ENCODE assay signal across 22 cellular contexts in genomic region chr15:49101536-49101935, GRCh38. TPM values are rescaled to one million over a fixed set of nuclear protein-coding genes. Genes with fewer than 3 reads are reported as not detected.
A peak's percentile ranks its signal among the peaks of the same experiment; 100 is the strongest.
DNase-seq lines count a peak whose midpoint lies in the region; ATAC-seq, FAIRE-seq and TF ChIP-seq lines count a peak whose summit lies in the region.
"Had no signal": no experiment of that assay in that cellular context is flagged by ENCODE, and none has a peak within 500 bp of the region (broad histone marks: within the 10 kb centered on the region; RNA-seq: fewer than 3 reads in every experiment).

No MANE protein-coding gene starts in this region.

- no peak for TF ChIP-seq CTCF in endothelial cell of umbilical vein (IDR thresholded peaks at IDR 0.05; ENCODE audit: extremely low read depth in 1 of 2, insufficient read depth in 1 of 2, low read depth in 1 of 2, low read length in 2 of 2)

- no peaks in the 10 kb centered on the region for H3K79me2 ChIP-seq in endothelial cell of umbilical vein (ENCODE audit: control insufficient read depth, insufficient read depth, low read length)

- H3K4ac ChIP-seq in mesenchymal stem cell (ENCODE audit: low read depth in 1 of 2, low read length in 2 of 2), result no peak overlapping the region

- H3K27ac ChIP-seq in endothelial cell of umbilical vein (ENCODE audit: insufficient read depth, low read depth, low read length) (no peak overlapping the region), mesenchymal stem cell (ENCODE audit: low read length, poor library complexity, severe bottlenecking) (no peak overlapping the region)
- H3K27ac ChIP-seq: heart left ventricle, vagina had no signal

- peaks cover 5 to 6% of the 10 kb centered on the region in 2 experiments for H3K36me3 ChIP-seq in endothelial cell of umbilical vein (ENCODE audit: control insufficient read depth in 2 of 2, extremely low read depth in 1 of 2, insufficient read depth in 2 of 2, low read length in 2 of 2)
- peaks cover 3 to 49% of the 10 kb centered on the region in 2 experiments for H3K36me3 ChIP-seq in mesenchymal stem cell (ENCODE audit: control insufficient read depth in 1 of 2, insufficient read depth in 2 of 2, low read depth in 1 of 2, low read length in 2 of 2)
- H3K36me3 ChIP-seq: vagina had no signal

- no peak overlapping the region for H4K91ac ChIP-seq in mesenchymal stem cell (ENCODE audit: low read length)

- H2BK12ac ChIP-seq in mesenchymal stem cell (ENCODE audit: low read length in 2 of 2), result no peak overlapping the region

- no peaks in the 10 kb centered on the region for H3K9me3 ChIP-seq in endothelial cell of umbilical vein (replicated peaks; ENCODE audit: control insufficient read depth, insufficient read depth, low read length)
- no peaks in the 10 kb centered on the region for H3K9me3 ChIP-seq in mesenchymal stem cell (ENCODE audit: control insufficient read depth, low read length)
- H3K9me3 ChIP-seq: heart left ventricle, MG63, vagina had no signal

- DNase-seq in COLO829 (ENCODE audit: low spot score) (peak; percentile 5), SK-MEL-5 (ENCODE audit: low read depth, low spot score) (peak; percentile 82), endothelial cell of umbilical vein (ENCODE audit: low read depth, low spot score) (peak; percentile 44), mesenchymal stem cell (peak; percentile 56), NCI-H1105 treated with DMSO at 0.1 percent for 48 hours (lab: John Stamatoyannopoulos, UW) (no peak), NCI-H526 treated with DMSO at 0.1 percent for 48 hours (lab: John Stamatoyannopoulos, UW) (no peak), LoVo (ENCODE audit: low spot score) (no peak)
- DNase-seq: ACHN; activated CD4-positive, alpha-beta memory T cell treated with anti-CD3 and anti-CD28 coated beads for 36 hours; cortex of kidney; endodermal cell; heart left ventricle; left colon; MG63; NCI-H1417; NK-92 treated with Interleukin-12 subunit alpha and Interleukin-12 subunit beta, amount 100 ng/mL, for 24 hours; T-cell had no signal

- H3K4me1 ChIP-seq in endothelial cell of umbilical vein (ENCODE audit: control insufficient read depth, extremely low read depth, insufficient read depth, low read length) (peaks cover 5% of the 10 kb centered on the region), mesenchymal stem cell (ENCODE audit: control insufficient read depth, insufficient read depth, low read depth, low read length) (peaks cover 2% of the 10 kb centered on the region)
- H3K4me1 ChIP-seq: vagina had no signal

- no peak overlapping the region for H2BK15ac ChIP-seq in mesenchymal stem cell (ENCODE audit: low read depth, poor library complexity, severe bottlenecking)

- H3K4me3 ChIP-seq in endothelial cell of umbilical vein (replicated peaks in 1 of 3; ENCODE audit: insufficient read depth in 1 of 3, low read depth in 1 of 3, low read length in 3 of 3) (no peak overlapping the region), mesenchymal stem cell (ENCODE audit: insufficient read depth in 1 of 2, low read depth in 1 of 2, low read length in 2 of 2) (no peak overlapping the region)
- H3K4me3 ChIP-seq: heart left ventricle, MG63, skin epidermis, vagina had no signal

- no peaks in the 10 kb centered on the region for H3K79me1 ChIP-seq in mesenchymal stem cell (replicated peaks; ENCODE audit: low read length, poor library complexity, severe bottlenecking)

- intact Hi-C loops in endothelial cell of umbilical vein (cut with micrococcal nuclease), result no loop called here

- CTCF ChIA-PET in endothelial cell of umbilical vein (lab: Charles Lee), result interaction anchor here (0.9 kb wide), 1 partner anchor 126 kb away, joined by 4 read pairs; no protein-coding TSS in a partner anchor

- H3K9ac ChIP-seq in endothelial cell of umbilical vein (replicated peaks; ENCODE audit: extremely low read depth, insufficient read depth, low read length) (no peak overlapping the region), mesenchymal stem cell (ENCODE audit: low read length) (no peak overlapping the region)

- H4K8ac ChIP-seq in mesenchymal stem cell (ENCODE audit: low read length), result no peak overlapping the region

- no peak overlapping the region for H2AK5ac ChIP-seq in mesenchymal stem cell (ENCODE audit: low read length, severe bottlenecking)

- no peaks in the 10 kb centered on the region for H3K27me3 ChIP-seq in endothelial cell of umbilical vein (ENCODE audit: control insufficient read depth in 2 of 2, insufficient read depth in 2 of 2, low read length in 2 of 2)
- no peaks in the 10 kb centered on the region for H3K27me3 ChIP-seq in mesenchymal stem cell (ENCODE audit: control insufficient read depth in 1 of 2, insufficient read depth in 1 of 2, low read length in 2 of 2)
- H3K27me3 ChIP-seq: heart left ventricle, MG63, vagina had no signal

- no peak for ATAC-seq in HG03280 (IDR thresholded peaks at IDR 0.05; ENCODE audit: unreplicated experiment)
- ATAC-seq: heart left ventricle; left colon; stimulated activated effector memory CD8-positive, alpha-beta T cell treated with anti-CD3 and anti-CD28 coated beads, Interleukin-12 subunit alpha, Interleukin-12 subunit beta, amount 100 ng/mL, for 72 hours; T-cell had no signal

- H2AFZ ChIP-seq in endothelial cell of umbilical vein (ENCODE audit: low read depth, low read length) (no peak overlapping the region), mesenchymal stem cell (ENCODE audit: low read depth, low read length) (no peak overlapping the region)

- H2BK120ac ChIP-seq in mesenchymal stem cell (ENCODE audit: low read depth, low read length), result no peak overlapping the region

- H2BK5ac ChIP-seq in mesenchymal stem cell (ENCODE audit: low read depth, low read length, poor library complexity, severe bottlenecking), result no peak overlapping the region

- TF ChIP-seq POLR2A in endothelial cell of umbilical vein (IDR thresholded peaks at IDR 0.05; ENCODE audit: low read depth, low read length), result no peak

- BruUV-seq in endothelial cell of umbilical vein (replicated peaks; lab: Mats Ljungman, UMichigan), result no TSS peak

- in situ Hi-C loops in SK-MEL-5 (cut with HindIII; ENCODE audit: low pct_unique_long_range_greater_than_20kb, low sequenced_read_pairs), result no loop called here

- H3K23ac ChIP-seq in mesenchymal stem cell (ENCODE audit: low read length in 2 of 2), result no peak overlapping the region

- H3K18ac ChIP-seq in mesenchymal stem cell (ENCODE audit: low read depth in 1 of 2, low read length in 2 of 2), result no peak overlapping the region

- no peaks in the 10 kb centered on the region for H3K9me1 ChIP-seq in endothelial cell of umbilical vein (replicated peaks; ENCODE audit: control insufficient read depth, extremely low read depth, insufficient read depth, low read length)

- H3K14ac ChIP-seq in mesenchymal stem cell (ENCODE audit: low read length in 2 of 2), result no peak overlapping the region

- dilution Hi-C loops in endothelial cell of umbilical vein (cut with MboI; ENCODE audit: extremely low pct_ligation_motif_present, low sequenced_read_pairs), result no loop called here

- POLR2A ChIA-PET in endothelial cell of umbilical vein (lab: Charles Lee), result interaction anchor here (0.6 kb wide), 1 partner anchor 41 kb away, joined by 3 read pairs; no protein-coding TSS in a partner anchor

- H3K4me2 ChIP-seq in endothelial cell of umbilical vein (ENCODE audit: insufficient read depth, low read length) (peak overlapping the region; percentile 22), mesenchymal stem cell (ENCODE audit: low read length, poor library complexity, severe bottlenecking) (no peak overlapping the region)

- no CpG with 5 or more reads among the region's 2 CpGs for WGBS in mesenchymal stem cell

- FAIRE-seq in endothelial cell of umbilical vein (lab: Jason Lieb, UNC), result peak; percentile 68
- FAIRE-seq: GM19239 had no signal

- H4K20me1 ChIP-seq in endothelial cell of umbilical vein (replicated peaks; ENCODE audit: control insufficient read depth, extremely low read depth, insufficient read depth, low read length), result no peaks in the 10 kb centered on the region

TF ChIP-seq in endothelial cell of umbilical vein, 7 proteins besides CTCF, POLR2A, EP300 and RAD21 (continues in another document):
- TF ChIP-seq, protein P1, sequence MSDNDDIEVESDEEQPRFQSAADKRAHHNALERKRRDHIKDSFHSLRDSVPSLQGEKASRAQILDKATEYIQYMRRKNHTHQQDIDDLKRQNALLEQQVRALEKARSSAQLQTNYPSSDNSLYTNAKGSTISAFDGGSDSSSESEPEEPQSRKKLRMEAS (IDR thresholded peaks at IDR 0.05; ENCODE audit: insufficient read depth, insufficient read length), result no peak
- peak; percentile 16 for TF ChIP-seq FOS (IDR thresholded peaks at IDR 0.05; ENCODE audit: borderline replicate concordance, insufficient read depth, low read length)
- no peak for TF ChIP-seq MYC (IDR thresholded peaks at IDR 0.05; ENCODE audit: low read depth, low read length)

RNA-seq across cellular contexts. Expression of gene COPS2, which starts 53.9 kb away (rescaled TPM):
- 83.3 and 88.8 TPM in 2 replicates for total RNA-seq in SK-MEL-5 (2014; rRNA removed; shearing (Covaris generic))
- polyA plus RNA-seq in SK-MEL-5 (2015; cell fraction: cytosol; rRNA removed), result 49.9 and 67.8 TPM in 2 replicates
- polyA plus RNA-seq in SK-MEL-5 (2015; cell fraction: nucleus; rRNA removed), result 33.3 and 52.4 TPM in 2 replicates
- total RNA-seq in endothelial cell of umbilical vein, result 74.9 and 79.3 TPM in 2 replicates
- 14.8 and 20.2 TPM in 2 replicates for polyA plus RNA-seq in endothelial cell of umbilical vein
- polyA plus RNA-seq in endothelial cell of umbilical vein (2011; cell fraction: cytosol; rRNA removed), result 42.2 and 42.6 TPM in 2 replicates
- 22.2 and 32.4 TPM in 2 replicates for polyA plus RNA-seq in endothelial cell of umbilical vein (2011; cell fraction: nucleus; rRNA removed)
- polyA plus RNA-seq in endothelial cell of umbilical vein (2012), result 50.1 and 99.1 TPM in 2 replicates
- polyA minus RNA-seq in endothelial cell of umbilical vein, result 21.7 and 22.0 TPM in 2 replicates
- 45.4 TPM for polyA minus RNA-seq in endothelial cell of umbilical vein (2011; cell fraction: cytosol; rRNA and poly(A)+ RNA removed)
- 27.7 and 41.8 TPM in 2 replicates for polyA minus RNA-seq in endothelial cell of umbilical vein (2011; cell fraction: nucleus; rRNA and poly(A)+ RNA removed)
- polyA plus RNA-seq in mesenchymal stem cell (2013, experiment 1 of 2), result 80.4 TPM
- polyA plus RNA-seq in mesenchymal stem cell (2013, experiment 2 of 2), result 80.9 TPM

RNA-seq across cellular contexts. Expression of gene SECISBP2L, which starts 55.3 kb away (rescaled TPM):
- total RNA-seq in SK-MEL-5 (2014; rRNA removed; shearing (Covaris generic)), result 36.4 and 38.1 TPM in 2 replicates
- polyA plus RNA-seq in SK-MEL-5 (2015; cell fraction: cytosol; rRNA removed), result 24.6 and 31.8 TPM in 2 replicates
- polyA plus RNA-seq in SK-MEL-5 (2015; cell fraction: nucleus; rRNA removed), result 34.6 and 46.0 TPM in 2 replicates
- total RNA-seq in endothelial cell of umbilical vein, result 44.7 and 52.3 TPM in 2 replicates
- 23.1 and 23.2 TPM in 2 replicates for polyA plus RNA-seq in endothelial cell of umbilical vein
- 9.3 and 10.1 TPM in 2 replicates for polyA plus RNA-seq in endothelial cell of umbilical vein (2011; cell fraction: cytosol; rRNA removed)
- polyA plus RNA-seq in endothelial cell of umbilical vein (2011; cell fraction: nucleus; rRNA removed), result 25.5 and 26.3 TPM in 2 replicates
- polyA plus RNA-seq in endothelial cell of umbilical vein (2012), result 16.2 and 20.6 TPM in 2 replicates
- 115 TPM in 2 replicates for polyA minus RNA-seq in endothelial cell of umbilical vein
- 11.1 TPM for polyA minus RNA-seq in endothelial cell of umbilical vein (2011; cell fraction: cytosol; rRNA and poly(A)+ RNA removed)
- polyA minus RNA-seq in endothelial cell of umbilical vein (2011; cell fraction: nucleus; rRNA and poly(A)+ RNA removed), result 101 and 132 TPM in 2 replicates
- polyA plus RNA-seq in mesenchymal stem cell (2013, experiment 1 of 2), result 21.1 TPM
- 17.6 TPM for polyA plus RNA-seq in mesenchymal stem cell (2013, experiment 2 of 2)

Comparison
In these comparisons a context has a peak if more than half of its experiments do, and no peak if none do; other contexts are left out.
1. DNase-seq: peak in COLO829 (single experiment), SK-MEL-5 (single experiment), endothelial cell of umbilical vein (single experiment) and mesenchymal stem cell (single experiment); none in NCI-H1105 treated with DMSO at 0.1 percent for 48 hours (single experiment), NCI-H526 treated with DMSO at 0.1 percent for 48 hours (single experiment) and LoVo (single experiment).